Comparison of ENCODE assay signal across 7 cellular contexts in the genomic region with DNA sequence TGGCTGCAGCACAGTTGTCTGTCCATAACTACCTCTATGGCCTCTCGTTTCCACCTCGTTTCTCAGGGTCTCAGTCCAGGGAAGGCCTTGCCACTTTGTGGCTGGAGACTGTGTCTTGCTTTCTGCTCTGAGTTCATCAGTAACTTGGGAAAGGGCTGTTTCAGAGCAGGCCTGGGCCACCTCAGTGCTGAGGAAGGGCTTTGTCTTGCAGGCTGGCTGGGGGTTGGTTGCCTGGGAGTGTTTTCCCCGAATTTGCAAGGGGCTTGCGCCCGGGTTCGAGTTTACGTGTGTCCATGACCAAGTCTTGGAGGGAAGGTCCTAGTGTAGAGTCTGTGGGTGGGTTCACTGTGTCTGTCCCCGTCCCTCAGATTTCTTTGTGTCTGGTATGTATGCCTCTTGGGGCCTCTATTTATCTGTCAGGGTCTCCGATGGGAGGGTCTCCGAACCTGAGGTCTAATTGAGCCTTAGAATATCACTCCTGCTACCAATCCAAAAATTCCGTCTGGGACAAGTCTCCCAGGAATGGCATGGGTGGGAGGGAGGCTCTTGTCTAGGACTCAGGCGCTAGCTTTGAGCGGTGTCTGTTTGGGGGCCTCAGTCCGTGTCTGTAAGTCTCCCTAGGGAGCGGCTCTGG. TPM values are rescaled to one million over a fixed set of nuclear protein-coding genes. Genes with fewer than 3 reads are reported as not detected.
DNase-seq lines count a peak whose midpoint lies in the region; ATAC-seq and TF ChIP-seq lines count a peak whose summit lies in the region.
"Had no signal": no experiment of that assay in that cellular context is flagged by ENCODE, and none has a peak within 500 bp of the region (broad histone marks: within the 10 kb centered on the region; RNA-seq: fewer than 3 reads in every experiment).

No MANE protein-coding gene starts in this region.

- H3K4me1 ChIP-seq in stomach = peaks cover 20 to 56% (median 44%) of the 10 kb centered on the region in 4 donors

- H3K27me3 ChIP-seq in stomach = peaks cover 0 to 14% (median 0%) of the 10 kb centered on the region in 3 donors

- no peak for TF ChIP-seq EP300 in stomach (IDR thresholded peaks at IDR 0.05)

- 28 to 57% (median 44%) methylated on average over 11 to 15 of the region's 15 CpGs for WGBS in stomach, 5 donors

- peak overlapping the region in 2 of 3 donors; percentile 28 for H3K4me3 Mint-ChIP-seq in T-cell

- DNase-seq in T-cell (no peak), fibroblast of villous mesenchyme (ENCODE audit: low read depth) (no peak), stomach (no peak), kidney glomerular epithelial cell (lab: John Stamatoyannopoulos, UW) (no peak), putamen (ENCODE audit: low spot score) (no peak), NCI-H226 (no peak)
- DNase-seq: activated effector memory CD4-positive, alpha-beta T cell treated with anti-CD3 and anti-CD28 coated beads, Interleukin-2, amount 50 U/mL, for 16 hours had no signal

- CTCF ChIA-PET in T-cell (lab: Charles Lee) = interaction anchor here (0.6 to 1.0 kb wide), 2 partner anchors 11 to 227 kb away, joined by 3 to 5 read pairs; no protein-coding TSS in a partner anchor

- no peak overlapping the region for H3K27ac Mint-ChIP-seq in T-cell

- H3K4me3 ChIP-seq in fibroblast of villous mesenchyme (ENCODE audit: low read depth, low read length) = peak overlapping the region; percentile 90
- H3K4me3 ChIP-seq in stomach = peak overlapping the region; percentile 56 to 81 (median 68)

- intact Hi-C loops in stomach (cut with DNase I; ENCODE audit: low total_unique reads) = no loop called here

- TF ChIP-seq CTCF in fibroblast of villous mesenchyme (IDR thresholded peaks at IDR 0.05; ENCODE audit: insufficient read depth, low read depth, low read length) = no peak
- TF ChIP-seq CTCF in stomach (IDR thresholded peaks at IDR 0.05) = no peak

- no peak for ATAC-seq in T-cell (replicated peaks in 1 of 4)

- peaks cover 18 to 27% (median 25%) of the 10 kb centered on the region in 3 donors for H3K4me1 Mint-ChIP-seq in T-cell

- H3K27ac ChIP-seq in stomach = peak overlapping the region; percentile 48 to 96 (median 88)

- no peaks in the 10 kb centered on the region for H3K9me3 ChIP-seq in stomach

- H3K9me3 Mint-ChIP-seq in T-cell = no peaks in the 10 kb centered on the region

- H3K27me3 Mint-ChIP-seq in T-cell = peaks cover 6 to 18% of the 10 kb centered on the region in 2 donors

- H3K36me3 ChIP-seq in stomach = peaks cover 15 to 42% (median 37%) of the 10 kb centered on the region in 4 donors

- POLR2A ChIA-PET in T-cell (lab: Charles Lee) = no interaction called here

- H3K36me3 Mint-ChIP-seq in T-cell = peaks cover 8% of the 10 kb centered on the region

- no peak for TF ChIP-seq POLR2A in stomach (IDR thresholded peaks at IDR 0.05)

RNA-seq across cellular contexts. Expression of a gene that starts 0.6 kb away (rescaled TPM):
- 1 to 10 TPM in 1 of 5 donors, under 1 TPM in 4; 0.40 to 1.1 (median 0.72) TPM for total RNA-seq in T-cell
- 121 and 153 TPM in 2 replicates for total RNA-seq in fibroblast of villous mesenchyme
- total RNA-seq in stomach = 10 to 100 TPM; 36.0 to 84.0 (median 63.1) TPM
- polyA plus RNA-seq in stomach = 10 to 100 TPM; 44.8 to 49.3 (median 49.1) TPM

RNA-seq across cellular contexts. Expression of a gene that starts 11.6 kb away (rescaled TPM):
- total RNA-seq in T-cell = 1 to 10 TPM; 2.6 to 4.2 (median 3.2) TPM
- under 0.01 TPM in 2 replicates for total RNA-seq in fibroblast of villous mesenchyme
- total RNA-seq in stomach = not detected
- 1 to 10 TPM in 1 of 3 donors, under 1 TPM in 2; 0.62 to 1.8 (median 0.76) TPM for polyA plus RNA-seq in stomach

RNA-seq across cellular contexts. Expression of a gene that starts 12.1 kb away (rescaled TPM):
- 10 to 100 TPM in 3 of 5 donors, 1 to 10 TPM in 2; 9.3 to 16.6 (median 10.2) TPM for total RNA-seq in T-cell
- total RNA-seq in fibroblast of villous mesenchyme = 8.6 and 10.3 TPM in 2 replicates
- total RNA-seq in stomach = 10 to 100 TPM in 2 of 5 donors, 1 to 10 TPM in 2, not detected in 1; 2.6 to 29.8 (median 15.1) TPM
- 10 to 100 TPM in 2 of 3 donors, 1 to 10 TPM in 1; 6.7 to 13.0 (median 11.3) TPM for polyA plus RNA-seq in stomach

RNA-seq across cellular contexts. Expression of a gene that starts 28.8 kb away (rescaled TPM):
- total RNA-seq in T-cell (under 1 TPM in 4 of 5 donors, not detected in 1; 0.16 to 0.53 (median 0.26) TPM), fibroblast of villous mesenchyme (0.43 and 0.64 TPM in 2 replicates), stomach (under 1 TPM in 2 of 5 donors, not detected in 3; 0.18 to 0.45 TPM)
- under 1 TPM; 0.15 to 0.37 (median 0.31) TPM for polyA plus RNA-seq in stomach

RNA-seq across cellular contexts. Expression of a gene that starts 36.8 kb away (rescaled TPM):
- total RNA-seq in T-cell = 100 to 1,000 TPM in 3 of 5 donors, 10 to 100 TPM in 2; 65.4 to 125 (median 107) TPM
- 52.2 and 56.7 TPM in 2 replicates for total RNA-seq in fibroblast of villous mesenchyme
- total RNA-seq in stomach = 100 to 1,000 TPM in 1 of 5 donors, 10 to 100 TPM in 4; 27.4 to 171 (median 60.0) TPM
- 10 to 100 TPM; 21.4 to 47.5 (median 28.8) TPM for polyA plus RNA-seq in stomach

Comparison
In these comparisons a context has a peak if more than half of its experiments do, and no peak if none do; other contexts are left out.
1. RNA of a gene that starts 0.6 kb away (total RNA-seq): 121 to 153 TPM in fibroblast of villous mesenchyme and 36.0 to 84.0 TPM in stomach; 0.40 to 1.1 TPM in T-cell; every median in the first group is over 10 times any median in the second.